In genomic region chr7:132750530-132751281, GRCh38 we compare ENCODE assay signal across 18 cellular contexts.
A peak's percentile ranks its signal among the peaks of the same experiment; 100 is the strongest.
DNase-seq lines count a peak whose midpoint lies in the region; ATAC-seq and TF ChIP-seq lines count a peak whose summit lies in the region.
"Had no signal": no experiment of that assay in that cellular context is flagged by ENCODE, and none has a peak within 500 bp of the region (broad histone marks: within the 10 kb centered on the region; RNA-seq: fewer than 3 reads in every experiment).

No MANE protein-coding gene starts in this region.

- DNase-seq in right cardiac atrium (no peak), left ventricle myocardium superior (no peak), choroid plexus epithelial cell (ENCODE audit: low read depth) (peak; percentile 35), left kidney (ENCODE audit: low read depth, low spot score) (peak; percentile 64), SKM-1 (lab: John Stamatoyannopoulos, UW; ENCODE audit: unreplicated experiment) (no peak), epidermal melanocyte (ENCODE audit: insufficient read length, low spot score) (no peak)
- DNase-seq in activated CD4-positive, alpha-beta memory T cell treated with anti-CD3 and anti-CD28 coated beads for 36 hours: no peak
- DNase-seq: activated effector memory CD4-positive, alpha-beta T cell treated with anti-CD3 and anti-CD28 coated beads, Interleukin-2, amount 50 U/mL, for 16 hours; CD4-positive, CD25-positive, alpha-beta regulatory T cell; DMS53; naive thymus-derived CD4-positive, alpha-beta T cell; NCI-H2081 treated with DMSO at 0.1 percent for 48 hours; T-helper 1 cell; uterus had no signal

- H3K4me3 ChIP-seq in right cardiac atrium (ENCODE audit: low read length) (peak overlapping the region; percentile 20), choroid plexus epithelial cell (ENCODE audit: low read depth, low read length) (no peak overlapping the region)
- H3K4me3 ChIP-seq: lung, uterus had no signal

- 56% methylated on average over 11 of the region's 11 CpGs for WGBS in right cardiac atrium

- ATAC-seq in right cardiac atrium (no peak), left ventricle myocardium superior (no peak)
- ATAC-seq: esophagus mucosa; naive thymus-derived CD4-positive, alpha-beta T cell had no signal

- H3K27me3 ChIP-seq in right cardiac atrium (ENCODE audit: control insufficient read depth, insufficient read depth): no peaks in the 10 kb centered on the region
- H3K27me3 ChIP-seq: uterus had no signal

- CTCF ChIA-PET in activated CD4-positive, alpha-beta memory T cell treated with anti-CD3 and anti-CD28 coated beads for 36 hours (lab: Charles Lee): no interaction called here

- intact Hi-C loops in right cardiac atrium (cut with DNase I) (no loop called here), left ventricle myocardium superior (cut with micrococcal nuclease) (no loop called here)
- intact Hi-C loops in activated CD4-positive, alpha-beta memory T cell treated with anti-CD3 and anti-CD28 coated beads for 36 hours (cut with micrococcal nuclease): no loop called here

- H3K4me1 ChIP-seq in right cardiac atrium (ENCODE audit: control insufficient read depth, insufficient read depth, low read length): no peaks in the 10 kb centered on the region
- H3K4me1 ChIP-seq: uterus had no signal

- POLR2A ChIA-PET in activated CD4-positive, alpha-beta memory T cell treated with anti-CD3 and anti-CD28 coated beads for 36 hours (lab: Charles Lee): no interaction called here

- TF ChIP-seq CTCF in choroid plexus epithelial cell (conservative IDR thresholded peaks at IDR 0.05; ENCODE audit: low read depth, low read length): no peak

- H3K36me3 Mint-ChIP-seq in activated CD4-positive, alpha-beta memory T cell treated with anti-CD3 and anti-CD28 coated beads for 36 hours: no peaks in the 10 kb centered on the region
- H3K36me3 Mint-ChIP-seq: CD4-positive, CD25-positive, alpha-beta regulatory T cell had no signal

- H3K27me3 Mint-ChIP-seq in activated CD4-positive, alpha-beta memory T cell treated with anti-CD3 and anti-CD28 coated beads for 36 hours: peaks cover 2% of the 10 kb centered on the region

- H3K9me3 ChIP-seq in right cardiac atrium (ENCODE audit: control insufficient read depth, low read length): no peaks in the 10 kb centered on the region
- H3K9me3 ChIP-seq: uterus had no signal

- no peaks in the 10 kb centered on the region for H3K9me3 Mint-ChIP-seq in activated CD4-positive, alpha-beta memory T cell treated with anti-CD3 and anti-CD28 coated beads for 36 hours

- no peak overlapping the region for H3K4me3 Mint-ChIP-seq in activated CD4-positive, alpha-beta memory T cell treated with anti-CD3 and anti-CD28 coated beads for 36 hours
- H3K4me3 Mint-ChIP-seq: CD4-positive, CD25-positive, alpha-beta regulatory T cell; dendritic cell treated with granulocyte-macrophage colony-stimulating factor and Interleukin-4, amounts not matched to agents 40 ng/mL and 50 ng/mL, for 4 days had no signal

- H3K27ac ChIP-seq in right cardiac atrium (ENCODE audit: low read length) (no peak overlapping the region), temporal lobe (ENCODE audit: low read depth, low read length) (peak overlapping the region; percentile 33)
- H3K27ac ChIP-seq: uterus had no signal

- H3K27ac Mint-ChIP-seq in activated CD4-positive, alpha-beta memory T cell treated with anti-CD3 and anti-CD28 coated beads for 36 hours: no peak overlapping the region
- H3K27ac Mint-ChIP-seq: CD4-positive, CD25-positive, alpha-beta regulatory T cell; dendritic cell treated with granulocyte-macrophage colony-stimulating factor and Interleukin-4, amounts not matched to agents 40 ng/mL and 50 ng/mL, for 4 days had no signal

- no peaks in the 10 kb centered on the region for H3K4me1 Mint-ChIP-seq in activated CD4-positive, alpha-beta memory T cell treated with anti-CD3 and anti-CD28 coated beads for 36 hours (ENCODE audit: low read depth)

Comparison
In these comparisons a context has a peak if more than half of its experiments do, and no peak if none do; other contexts are left out.
1. DNase-seq: peak in choroid plexus epithelial cell (single experiment) and left kidney (single experiment); none in right cardiac atrium (0 of 3), left ventricle myocardium superior (single experiment), SKM-1 (single experiment), activated CD4-positive, alpha-beta memory T cell treated with anti-CD3 and anti-CD28 coated beads for 36 hours (single experiment) and epidermal melanocyte (single experiment).